Comparison of ENCODE assay signal across 1 cellular context in the genomic region with DNA sequence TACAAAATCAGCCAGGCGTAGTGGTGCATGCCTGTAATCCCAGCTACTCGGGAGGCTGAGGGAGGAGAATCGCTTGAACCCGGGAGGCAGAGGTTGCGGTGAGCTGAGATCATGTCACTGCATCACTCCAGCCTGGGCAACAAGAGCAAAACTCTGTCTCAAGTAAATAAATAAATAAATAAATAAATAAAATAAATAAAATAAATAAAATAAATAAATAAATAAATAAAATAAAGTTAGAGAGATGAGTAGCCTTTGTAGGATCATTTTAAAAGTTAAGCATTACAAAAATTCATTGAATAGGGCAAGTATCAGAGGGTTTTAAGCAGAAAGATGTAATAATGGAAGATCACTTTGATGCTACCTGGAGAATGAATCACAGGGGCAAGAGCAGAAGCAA.
TF ChIP-seq lines count a peak whose summit lies in the region.

No MANE protein-coding gene starts in this region.

TF ChIP-seq in HEK293, 187 proteins besides CTCF, POLR2A, EP300 and RAD21 (continued from another document):
- TF ChIP-seq ZBTB11 (tag by site-specific recombination; conservative IDR thresholded peaks at IDR 0.05; ENCODE audit: low read depth) (peak; percentile 55), ZNF664 (tag by site-specific recombination; IDR thresholded peaks at IDR 0.05) (peak; percentile 29; the same call in 1 of the 2 replicates), ZNF426 (tag by site-specific recombination; IDR thresholded peaks at IDR 0.05) (peak; percentile 75), ZNF510 (tag by site-specific recombination; IDR thresholded peaks at IDR 0.05; ENCODE audit: insufficient replicate concordance) (peak; percentile 29), ZNF555 (tag by site-specific recombination; conservative IDR thresholded peaks at IDR 0.05) (peak; percentile 59)
- TF ChIP-seq, protein P1, sequence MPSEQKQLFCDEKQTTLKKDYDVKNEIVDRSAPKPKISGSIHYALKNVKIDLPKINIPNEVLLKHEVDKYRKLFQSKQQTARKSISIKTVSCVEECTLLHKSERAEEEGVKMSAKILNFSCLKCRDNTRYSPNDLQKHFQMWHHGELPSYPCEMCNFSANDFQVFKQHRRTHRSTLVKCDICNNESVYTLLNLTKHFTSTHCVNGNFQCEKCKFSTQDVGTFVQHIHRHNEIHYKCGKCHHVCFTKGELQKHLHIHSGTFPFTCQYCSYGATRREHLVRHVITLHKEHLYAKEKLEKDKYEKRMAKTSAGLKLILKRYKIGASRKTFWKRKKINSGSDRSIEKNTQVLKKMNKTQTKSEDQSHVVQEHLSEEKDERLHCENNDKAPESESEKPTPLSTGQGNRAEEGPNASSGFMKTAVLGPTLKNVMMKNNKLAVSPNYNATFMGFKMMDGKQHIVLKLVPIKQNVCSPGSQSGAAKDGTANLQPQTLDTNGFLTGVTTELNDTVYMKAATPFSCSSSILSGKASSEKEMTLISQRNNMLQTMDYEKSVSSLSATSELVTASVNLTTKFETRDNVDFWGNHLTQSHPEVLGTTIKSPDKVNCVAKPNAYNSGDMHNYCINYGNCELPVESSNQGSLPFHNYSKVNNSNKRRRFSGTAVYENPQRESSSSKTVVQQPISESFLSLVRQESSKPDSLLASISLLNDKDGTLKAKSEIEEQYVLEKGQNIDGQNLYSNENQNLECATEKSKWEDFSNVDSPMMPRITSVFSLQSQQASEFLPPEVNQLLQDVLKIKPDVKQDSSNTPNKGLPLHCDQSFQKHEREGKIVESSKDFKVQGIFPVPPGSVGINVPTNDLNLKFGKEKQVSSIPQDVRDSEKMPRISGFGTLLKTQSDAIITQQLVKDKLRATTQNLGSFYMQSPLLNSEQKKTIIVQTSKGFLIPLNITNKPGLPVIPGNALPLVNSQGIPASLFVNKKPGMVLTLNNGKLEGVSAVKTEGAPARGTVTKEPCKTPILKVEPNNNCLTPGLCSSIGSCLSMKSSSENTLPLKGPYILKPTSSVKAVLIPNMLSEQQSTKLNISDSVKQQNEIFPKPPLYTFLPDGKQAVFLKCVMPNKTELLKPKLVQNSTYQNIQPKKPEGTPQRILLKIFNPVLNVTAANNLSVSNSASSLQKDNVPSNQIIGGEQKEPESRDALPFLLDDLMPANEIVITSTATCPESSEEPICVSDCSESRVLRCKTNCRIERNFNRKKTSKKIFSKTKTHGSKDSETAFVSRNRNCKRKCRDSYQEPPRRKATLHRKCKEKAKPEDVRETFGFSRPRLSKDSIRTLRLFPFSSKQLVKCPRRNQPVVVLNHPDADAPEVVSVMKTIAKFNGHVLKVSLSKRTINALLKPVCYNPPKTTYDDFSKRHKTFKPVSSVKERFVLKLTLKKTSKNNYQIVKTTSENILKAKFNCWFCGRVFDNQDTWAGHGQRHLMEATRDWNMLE (tag by site-specific recombination; conservative IDR thresholded peaks at IDR 0.05; ENCODE audit: low read depth): peak; percentile 76; the same call in 1 of the 2 replicates
